16 cellular contexts compared by ENCODE assay signal in the genomic region with DNA sequence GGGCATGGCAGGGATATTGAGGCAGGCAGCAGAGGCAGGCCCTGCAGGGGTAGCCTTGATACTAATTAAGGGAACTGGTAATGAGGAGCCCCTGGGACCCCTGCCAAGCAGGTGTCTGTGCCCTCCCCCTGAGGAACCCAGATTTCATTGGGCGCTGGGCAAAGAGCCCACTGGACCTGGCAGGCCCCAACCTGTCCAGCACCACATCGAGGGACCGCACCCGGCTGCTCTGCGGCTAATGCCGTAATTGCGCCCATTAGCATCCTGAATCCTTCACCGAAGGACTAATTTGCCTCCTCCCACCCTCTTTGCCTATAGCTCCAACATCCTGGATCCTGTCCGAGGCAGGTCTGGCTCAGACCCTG. TPM values are rescaled to one million over a fixed set of nuclear protein-coding genes. Genes with fewer than 3 reads are reported as not detected.
DNase-seq lines count a peak whose midpoint lies in the region; ATAC-seq and TF ChIP-seq lines count a peak whose summit lies in the region.
"Had no signal": no experiment of that assay in that cellular context is flagged by ENCODE, and none has a peak within 500 bp of the region (broad histone marks: within the 10 kb centered on the region; RNA-seq: fewer than 3 reads in every experiment).

No MANE protein-coding gene starts in this region.

- H2AFZ ChIP-seq in ACC112 (ENCODE audit: low read length, unreplicated experiment) = no peak overlapping the region

- no peak overlapping the region for H3K4me3 Mint-ChIP-seq in CD8-positive, alpha-beta T cell
- H3K4me3 Mint-ChIP-seq: activated CD4-positive, alpha-beta T cell treated with anti-CD3 and anti-CD28 coated beads, Interleukin-2, amount 10 ng/mL, durations not matched to agents 7 days and 5 days had no signal

- no peaks in the 10 kb centered on the region for H3K9me3 Mint-ChIP-seq in CD8-positive, alpha-beta T cell
- H3K9me3 Mint-ChIP-seq: activated CD4-positive, alpha-beta T cell treated with anti-CD3 and anti-CD28 coated beads, Interleukin-2, amount 10 ng/mL, durations not matched to agents 7 days and 5 days had no signal

- no peak overlapping the region for H3K27ac Mint-ChIP-seq in CD8-positive, alpha-beta T cell
- H3K27ac Mint-ChIP-seq: activated CD4-positive, alpha-beta T cell treated with anti-CD3 and anti-CD28 coated beads, Interleukin-2, amount 10 ng/mL, durations not matched to agents 7 days and 5 days; progenitor cell of endocrine pancreas had no signal

- no peak for TF ChIP-seq POLR2A in gastrocnemius medialis (IDR thresholded peaks at IDR 0.05)

- POLR2A ChIA-PET in CD8-positive, alpha-beta T cell (lab: Charles Lee) = interaction anchor here (1.2 kb wide), 1 partner anchor 18 kb away, joined by 3 read pairs; no protein-coding TSS in a partner anchor

- H3K27me3 Mint-ChIP-seq in CD8-positive, alpha-beta T cell (ENCODE audit: low read depth) = no peaks in the 10 kb centered on the region
- H3K27me3 Mint-ChIP-seq: activated CD4-positive, alpha-beta T cell treated with anti-CD3 and anti-CD28 coated beads, Interleukin-2, amount 10 ng/mL, durations not matched to agents 7 days and 5 days; progenitor cell of endocrine pancreas had no signal

- H3K4me1 ChIP-seq in ACC112 (ENCODE audit: control insufficient read depth, insufficient read depth, low read length, unreplicated experiment) = peaks cover 38% of the 10 kb centered on the region
- peaks cover 3% of the 10 kb centered on the region for H3K4me1 ChIP-seq in effector memory CD4-positive, alpha-beta T cell (ENCODE audit: control insufficient read depth, insufficient read depth, low read length, poor library complexity, severe bottlenecking)
- H3K4me1 ChIP-seq in gastrocnemius medialis = peaks cover 24 to 52% of the 10 kb centered on the region in 2 donors
- peaks cover 20% of the 10 kb centered on the region for H3K4me1 ChIP-seq in CD8-positive, alpha-beta T cell (ENCODE audit: insufficient read depth, low read length)

- no peaks in the 10 kb centered on the region for H3K9me3 ChIP-seq in effector memory CD4-positive, alpha-beta T cell (ENCODE audit: control insufficient read depth, low read length)
- H3K9me3 ChIP-seq in gastrocnemius medialis = no peaks in the 10 kb centered on the region
- H3K9me3 ChIP-seq in CD8-positive, alpha-beta T cell (ENCODE audit: low read length) = no peaks in the 10 kb centered on the region

- no peak overlapping the region for H3K4me3 ChIP-seq in ACC112 (ENCODE audit: low read depth, low read length)
- no peak overlapping the region for H3K4me3 ChIP-seq in effector memory CD4-positive, alpha-beta T cell (ENCODE audit: insufficient read depth, low read depth, low read length, poor library complexity, severe bottlenecking)
- no peak overlapping the region for H3K4me3 ChIP-seq in gastrocnemius medialis
- H3K4me3 ChIP-seq in CD8-positive, alpha-beta T cell (ENCODE audit: low read depth, low read length) = no peak overlapping the region

- in situ Hi-C loops in gastrocnemius medialis (cut with MboI; ENCODE audit: low sequenced_read_pairs in 4 of 4) = no loop called here

- H3K27me3 ChIP-seq in ACC112 (ENCODE audit: insufficient read depth, low read length) (no peaks in the 10 kb centered on the region), gastrocnemius medialis (no peaks in the 10 kb centered on the region)
- H3K27me3 ChIP-seq in effector memory CD4-positive, alpha-beta T cell (replicated peaks; ENCODE audit: control insufficient read depth, insufficient read depth, low read length, poor library complexity, severe bottlenecking) = no peaks in the 10 kb centered on the region
- H3K27me3 ChIP-seq in CD8-positive, alpha-beta T cell (ENCODE audit: insufficient read depth, low read length) = no peaks in the 10 kb centered on the region

- DNase-seq in NCI-H69 (lab: John Stamatoyannopoulos, UW) (peak; percentile 27), gastrocnemius medialis (no peak), kidney tubule cell (ENCODE audit: low spot score) (no peak), globus pallidus (ENCODE audit: low spot score) (no peak)
- no peak for DNase-seq in effector memory CD4-positive, alpha-beta T cell
- DNase-seq in CD8-positive, alpha-beta T cell = no peak
- DNase-seq: activated CD4-positive, alpha-beta T cell treated with anti-CD3 and anti-CD28 coated beads, Interleukin-2, amount 10 ng/mL, durations not matched to agents 7 days and 5 days; activated naive CD4-positive, alpha-beta T cell; cortex of kidney; Kasumi-1; midbrain; NCI-H2171 had no signal

- no peak for TF ChIP-seq CTCF in gastrocnemius medialis (IDR thresholded peaks at IDR 0.05 in 4 of 5, conservative IDR thresholded peaks at IDR 0.05 in 1 of 5)
- no peak for TF ChIP-seq CTCF in CD8-positive, alpha-beta T cell (IDR thresholded peaks at IDR 0.05)

- peaks cover 72% of the 10 kb centered on the region for H3K36me3 Mint-ChIP-seq in CD8-positive, alpha-beta T cell

- no peak for ATAC-seq in gastrocnemius medialis
- ATAC-seq in HG03442 (IDR thresholded peaks at IDR 0.05; ENCODE audit: unreplicated experiment) = no peak
- ATAC-seq in CD8-positive, alpha-beta T cell = no peak

- H3K4me1 Mint-ChIP-seq in CD8-positive, alpha-beta T cell (ENCODE audit: low read depth) = peaks cover 25% of the 10 kb centered on the region

- intact Hi-C loops in gastrocnemius medialis (cut with DNase I; ENCODE audit: low total_unique reads) = no loop called here
- intact Hi-C loops in CD8-positive, alpha-beta T cell (cut with DNase I, micrococcal nuclease) = no loop called here

- CTCF ChIA-PET in CD8-positive, alpha-beta T cell (lab: Charles Lee) = interaction anchor here (9.6 to 14.3 kb wide), 2 partner anchors 6 to 62 kb away, joined by 78 to 142 read pairs; a partner anchor contains a TSS

- H3K27ac ChIP-seq in ACC112 (ENCODE audit: low read depth, low read length) (peak overlapping the region; percentile 88), gastrocnemius medialis (peak overlapping the region; percentile 78 to 96 (median 87))
- H3K27ac ChIP-seq in effector memory CD4-positive, alpha-beta T cell (ENCODE audit: insufficient read depth, low read length, poor library complexity, severe bottlenecking) = peak overlapping the region; percentile 2
- no peak overlapping the region for H3K27ac ChIP-seq in CD8-positive, alpha-beta T cell (ENCODE audit: low read depth, low read length)

- H3K36me3 ChIP-seq in ACC112 (ENCODE audit: insufficient read depth, low read length) (peaks cover 10% of the 10 kb centered on the region), gastrocnemius medialis (peaks cover 0 to 39% of the 10 kb centered on the region in 2 donors)
- H3K36me3 ChIP-seq in effector memory CD4-positive, alpha-beta T cell (ENCODE audit: control insufficient read depth, insufficient read depth, low read length) = peaks cover 77% of the 10 kb centered on the region
- peaks cover 52% of the 10 kb centered on the region for H3K36me3 ChIP-seq in CD8-positive, alpha-beta T cell (ENCODE audit: insufficient read depth, low read length)

- peaks cover 38% of the 10 kb centered on the region for H3K79me2 ChIP-seq in ACC112 (ENCODE audit: control insufficient read depth, insufficient read depth, low read length, unreplicated experiment)

RNA-seq across cellular contexts. Expression of a gene that starts 13.7 kb away (rescaled TPM):
- 1 to 10 TPM; 1.7 to 3.1 (median 2.1) TPM for total RNA-seq in gastrocnemius medialis
- total RNA-seq in CD8-positive, alpha-beta T cell = 1 to 10 TPM; 1.4 to 1.6 TPM

RNA-seq across cellular contexts. Expression of a gene that starts 19.2 kb away (rescaled TPM):
- 10 to 100 TPM; 26.7 to 67.8 (median 39.8) TPM for total RNA-seq in gastrocnemius medialis
- total RNA-seq in CD8-positive, alpha-beta T cell = 100 to 1,000 TPM; 185 to 192 TPM

RNA-seq across cellular contexts. Expression of a gene that starts 23.7 kb away (rescaled TPM):
- total RNA-seq in gastrocnemius medialis = under 1 TPM in 3 of 4 donors, not detected in 1; 0.41 to 0.98 (median 0.49) TPM
- not detected for total RNA-seq in CD8-positive, alpha-beta T cell
- total RNA-seq: activated CD4-positive, alpha-beta T cell treated with anti-CD3 and anti-CD28 coated beads, Interleukin-2, amount 10 ng/mL, durations not matched to agents 7 days and 5 days; progenitor cell of endocrine pancreas; T-helper 1 cell treated with Interleukin-12 subunit alpha and Interleukin-12 subunit beta and Interleukin-4 antibody, amounts not matched to agents 30 ng/mL and 1 ng/mL, for 36 hours had no signal

RNA-seq across cellular contexts. Expression of a gene that starts 37.0 kb away (rescaled TPM):
- 100 to 1,000 TPM; 111 to 145 (median 127) TPM for total RNA-seq in gastrocnemius medialis
- total RNA-seq in CD8-positive, alpha-beta T cell = 10 to 100 TPM; 42.4 to 42.9 TPM

RNA-seq across cellular contexts. Expression of a gene that starts 44.0 kb away (rescaled TPM):
- 1 to 10 TPM in 3 of 4 donors, not detected in 1; 1.1 to 2.3 (median 1.2) TPM for total RNA-seq in gastrocnemius medialis
- 1 to 10 TPM; 2.1 to 3.2 TPM for total RNA-seq in CD8-positive, alpha-beta T cell
